ENCODE assay signal across 11 cellular contexts in genomic region chr12:45518516-45519235, GRCh38.
DNase-seq lines count a peak whose midpoint lies in the region; ATAC-seq and TF ChIP-seq lines count a peak whose summit lies in the region.
"Had no signal": no experiment of that assay in that cellular context is flagged by ENCODE, and none has a peak within 500 bp of the region (broad histone marks: within the 10 kb centered on the region; RNA-seq: fewer than 3 reads in every experiment).

No MANE protein-coding gene starts in this region.

- H3K9me3 ChIP-seq in CD4-positive, alpha-beta T cell (ENCODE audit: control insufficient read depth, low read length): no peaks in the 10 kb centered on the region
- H3K9me3 ChIP-seq in HAP-1 (no peaks in the 10 kb centered on the region), testis (no peaks in the 10 kb centered on the region)

- TF ChIP-seq POLR2A in testis (IDR thresholded peaks at IDR 0.05): no peak

- CTCF ChIA-PET in CD4-positive, alpha-beta T cell (lab: Charles Lee): no interaction called here
- CTCF ChIA-PET in HEK293T (lab: Yijun Ruan, JAX): interaction anchor here (0.6 to 1.1 kb wide), 2 partner anchors 11 to 111 kb away, joined by 3 read pairs; no protein-coding TSS in a partner anchor

- no peak overlapping the region for H3K4me3 ChIP-seq in HAP-1
- H3K4me3 ChIP-seq in testis: no peak overlapping the region
- H3K4me3 ChIP-seq: GM23248, spleen had no signal

- H3K9me3 Mint-ChIP-seq in CD4-positive, alpha-beta T cell: peaks cover 6% of the 10 kb centered on the region
- peaks cover 8% of the 10 kb centered on the region for H3K9me3 Mint-ChIP-seq in natural killer cell treated with Interleukin-12 subunit alpha and Interleukin-12 subunit beta and Interleukin-15 and Interleukin-18, amount 100 ng/mL, for 72 hours

- H3K4me1 ChIP-seq in HAP-1: no peaks in the 10 kb centered on the region
- no peaks in the 10 kb centered on the region for H3K4me1 ChIP-seq in testis

- peak overlapping the region; percentile 11 for H3K27ac ChIP-seq in CD4-positive, alpha-beta T cell (ENCODE audit: low read depth, low read length)
- H3K27ac ChIP-seq in testis: no peak overlapping the region
- H3K27ac ChIP-seq: GM23248 had no signal

- peak; percentile 7 to 45 (median 18) for DNase-seq in CD4-positive, alpha-beta T cell
- DNase-seq in MV-4-11 (lab: John Stamatoyannopoulos, UW): peak; percentile 74
- DNase-seq in activated CD8-positive, alpha-beta memory T cell treated with anti-CD3 and anti-CD28 coated beads, Interleukin-2, amount 50 U/mL, for 4 hours: peak; percentile 32
- peak; percentile 80 for DNase-seq in natural killer cell treated with Interleukin-12 subunit alpha and Interleukin-12 subunit beta and Interleukin-15 and Interleukin-18, amount 100 ng/mL, for 72 hours (ENCODE audit: low spot score)
- no peak for DNase-seq in HAP-1 (ENCODE audit: low spot score in 2 of 2)
- no peak for DNase-seq in testis
- DNase-seq in HEK293T (ENCODE audit: extremely low spot score): no peak
- DNase-seq in H4 (ENCODE audit: low spot score): no peak
- DNase-seq: GM23248, NCI-H2029, spleen had no signal

- no peaks in the 10 kb centered on the region for H3K27me3 Mint-ChIP-seq in CD4-positive, alpha-beta T cell
- no peaks in the 10 kb centered on the region for H3K27me3 Mint-ChIP-seq in natural killer cell treated with Interleukin-12 subunit alpha and Interleukin-12 subunit beta and Interleukin-15 and Interleukin-18, amount 100 ng/mL, for 72 hours

- intact Hi-C loops in CD4-positive, alpha-beta T cell (cut with DNase I, micrococcal nuclease): no loop called here
- intact Hi-C loops in testis (cut with DNase I; ENCODE audit: low total_unique reads): no loop called here

- POLR2A ChIA-PET in CD4-positive, alpha-beta T cell (lab: Charles Lee): interaction anchor here (1.3 kb wide), 1 partner anchor 11 kb away, joined by 3 read pairs; no protein-coding TSS in a partner anchor
- POLR2A ChIA-PET in HEK293T (lab: Yijun Ruan, JAX): no interaction called here

- 75 to 77% methylated on average over 9 of the region's 9 CpGs for WGBS in testis, 2 donors

- H3K4me1 Mint-ChIP-seq in CD4-positive, alpha-beta T cell (ENCODE audit: low read depth): peaks cover 24% of the 10 kb centered on the region
- H3K4me1 Mint-ChIP-seq in natural killer cell treated with Interleukin-12 subunit alpha and Interleukin-12 subunit beta and Interleukin-15 and Interleukin-18, amount 100 ng/mL, for 72 hours (ENCODE audit: low read depth in 2 of 2): peaks cover 12 to 20% of the 10 kb centered on the region in 2 donors

- no peaks in the 10 kb centered on the region for H3K27me3 ChIP-seq in CD4-positive, alpha-beta T cell (ENCODE audit: control insufficient read depth, insufficient read depth, low read length)
- H3K27me3 ChIP-seq in HAP-1 (ENCODE audit: low read depth) (no peaks in the 10 kb centered on the region), testis (no peaks in the 10 kb centered on the region)
- H3K27me3 ChIP-seq: spleen had no signal

- H3K4me3 Mint-ChIP-seq in CD4-positive, alpha-beta T cell: peak overlapping the region; percentile 30
- H3K4me3 Mint-ChIP-seq in natural killer cell treated with Interleukin-12 subunit alpha and Interleukin-12 subunit beta and Interleukin-15 and Interleukin-18, amount 100 ng/mL, for 72 hours: peak overlapping the region; percentile 51

- in situ Hi-C loops in HAP-1 (cut with MboI; ENCODE audit: low sequenced_read_pairs): no loop called here

- peak; percentile 97 for ATAC-seq in CD4-positive, alpha-beta T cell (ENCODE audit: poor library complexity)
- ATAC-seq in natural killer cell treated with Interleukin-12 subunit alpha and Interleukin-12 subunit beta and Interleukin-15 and Interleukin-18, amount 100 ng/mL, for 72 hours: peak; percentile 83 to 94

- no peaks in the 10 kb centered on the region for H3K36me3 ChIP-seq in HAP-1 (replicated peaks)
- H3K36me3 ChIP-seq in testis (ENCODE audit: low read depth, missing control alignments): no peaks in the 10 kb centered on the region
- H3K36me3 ChIP-seq: spleen had no signal

- H3K27ac Mint-ChIP-seq in CD4-positive, alpha-beta T cell: peak overlapping the region; percentile 71
- peak overlapping the region; percentile 83 to 93 for H3K27ac Mint-ChIP-seq in natural killer cell treated with Interleukin-12 subunit alpha and Interleukin-12 subunit beta and Interleukin-15 and Interleukin-18, amount 100 ng/mL, for 72 hours

- no peak for TF ChIP-seq CTCF in CD4-positive, alpha-beta T cell (IDR thresholded peaks at IDR 0.05)
- TF ChIP-seq CTCF in testis (IDR thresholded peaks at IDR 0.05): no peak

- H3K36me3 Mint-ChIP-seq in CD4-positive, alpha-beta T cell (ENCODE audit: low read depth): peaks cover 5% of the 10 kb centered on the region
- H3K36me3 Mint-ChIP-seq in natural killer cell treated with Interleukin-12 subunit alpha and Interleukin-12 subunit beta and Interleukin-15 and Interleukin-18, amount 100 ng/mL, for 72 hours: peaks cover 11% of the 10 kb centered on the region

TF ChIP-seq in HEK293T, 16 proteins besides CTCF, POLR2A, EP300 and RAD21:
- no peak for TF ChIP-seq PKNOX1 (IDR thresholded peaks at IDR 0.05)
- no peak for TF ChIP-seq FOXA1 (IDR thresholded peaks at IDR 0.05)
- TF ChIP-seq HDGF (IDR thresholded peaks at IDR 0.05; ENCODE audit: borderline replicate concordance): no peak

Comparison
In these comparisons a context has a peak if more than half of its experiments do, and no peak if none do; other contexts are left out.
1. DNase-seq: peak in CD4-positive, alpha-beta T cell (10 of 10), MV-4-11 (single experiment), activated CD8-positive, alpha-beta memory T cell treated with anti-CD3 and anti-CD28 coated beads, Interleukin-2, amount 50 U/mL, for 4 hours (single experiment) and natural killer cell treated with Interleukin-12 subunit alpha and Interleukin-12 subunit beta and Interleukin-15 and Interleukin-18, amount 100 ng/mL, for 72 hours (single experiment); none in HAP-1 (0 of 2), testis (single experiment), HEK293T (single experiment) and H4 (single experiment).